35 cellular contexts compared by ENCODE assay signal in the genomic region with DNA sequence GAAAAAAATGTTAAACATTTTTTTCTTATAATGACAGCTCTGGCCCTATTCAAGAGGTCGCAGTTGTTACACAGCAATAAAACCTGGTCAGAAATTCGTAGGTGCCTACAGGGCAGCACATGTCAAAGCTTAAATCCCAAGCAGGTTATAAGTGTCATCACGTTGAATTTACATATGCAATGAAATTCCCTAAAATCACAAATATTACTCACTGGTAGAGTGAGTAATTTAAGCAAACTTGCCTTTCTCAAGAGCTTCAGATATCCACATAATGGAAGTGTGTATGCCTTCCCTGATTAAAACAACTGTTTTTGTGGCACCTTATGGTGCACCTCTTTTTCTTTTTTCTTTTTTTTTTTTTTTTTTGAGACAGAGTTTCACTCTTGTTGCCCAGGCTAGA.
"Had no signal": no experiment of that assay in that cellular context is flagged by ENCODE, and none has a peak within 500 bp of the region (broad histone marks: within the 10 kb centered on the region; RNA-seq: fewer than 3 reads in every experiment).

No MANE protein-coding gene starts in this region.

- H3K9me3 Mint-ChIP-seq: activated naive CD4-positive, alpha-beta T cell treated with anti-CD3 and anti-CD28 coated beads, Interleukin-2, amount 10 ng/mL, durations not matched to agents 7 days and 5 days; activated naive CD8-positive, alpha-beta T cell treated with anti-CD3 and anti-CD28 coated beads, Interleukin-2, amount 50 U/mL, for 24 hours; central memory CD8-positive, alpha-beta T cell had no signal

- H2AFZ ChIP-seq: PC-9 had no signal

- H3K27me3 ChIP-seq: brain microvascular endothelial cell, cardiac muscle cell, MG63, SJCRH30 had no signal

- H3K4me1 Mint-ChIP-seq: activated CD4-positive, alpha-beta memory T cell treated with anti-CD3 and anti-CD28 coated beads, Interleukin-2, amount 10 ng/mL, durations not matched to agents 7 days and 5 days; activated CD8-positive, alpha-beta memory T cell treated with anti-CD3 and anti-CD28 coated beads, Interleukin-2, amount 10 ng/mL, durations not matched to agents 7 days and 5 days; activated naive CD4-positive, alpha-beta T cell treated with anti-CD3 and anti-CD28 coated beads, Interleukin-2, amount 10 ng/mL, durations not matched to agents 7 days and 5 days had no signal

- ATAC-seq: activated CD8-positive, alpha-beta memory T cell treated with anti-CD3 and anti-CD28 coated beads, Interleukin-2, amount 10 ng/mL, durations not matched to agents 7 days and 5 days; activated naive CD8-positive, alpha-beta T cell treated with anti-CD3 and anti-CD28 coated beads, Interleukin-2, amount 50 U/mL, for 24 hours had no signal

- DNase-seq: activated CD4-positive, alpha-beta memory T cell treated with anti-CD3 and anti-CD28 coated beads, Interleukin-2, amount 10 ng/mL, durations not matched to agents 7 days and 5 days; activated CD4-positive, alpha-beta T cell treated with anti-CD3 and anti-CD28 coated beads for 1 hour; activated CD4-positive, alpha-beta T cell treated with anti-CD3 and anti-CD28 coated beads for 48 hours; activated CD4-positive, CD25-positive, alpha-beta regulatory T cell; activated CD8-positive, alpha-beta memory T cell treated with anti-CD3 and anti-CD28 coated beads for 24 hours; activated CD8-positive, alpha-beta memory T cell treated with anti-CD3 and anti-CD28 coated beads, Interleukin-2, amount 10 ng/mL, durations not matched to agents 7 days and 5 days; activated CD8-positive, alpha-beta memory T cell treated with anti-CD3 and anti-CD28 coated beads, Interleukin-2, amount 50 U/mL, for 48 hours; activated effector memory CD4-positive, alpha-beta T cell treated with Interleukin-2 at 50 U/mL for 16 hours; activated naive CD4-positive, alpha-beta T cell treated with anti-CD3 and anti-CD28 coated beads, Interleukin-2, amount 10 ng/mL, durations not matched to agents 7 days and 5 days; activated naive CD8-positive, alpha-beta T cell treated with anti-CD3 and anti-CD28 coated beads, Interleukin-2, amount 50 U/mL, for 24 hours; activated T-cell treated with anti-CD3 and anti-CD28 coated beads, Interleukin-2, amount 50 U/mL, for 48 hours; amniotic stem cell; aorta; brain microvascular endothelial cell; Kasumi-1; KG1; MG63; NCI-H1048; NCI-H1105 treated with DMSO at 0.1 percent for 48 hours; NCI-H1436 treated with DMSO at 0.1 percent for 48 hours; NCI-H1694 treated with DMSO at 0.1 percent for 48 hours; NCI-H2029; NCI-H345; NCI-H524 treated with DMSO at 0.1 percent for 48 hours; NK-92 treated with Interleukin-12 subunit alpha and Interleukin-12 subunit beta, amount 100 ng/mL, for 24 hours; PC-9; SHP77; SJCRH30; T1000; WERI-Rb-1 had no signal

- H3K4me2 ChIP-seq: PC-9 had no signal

- H3K27ac ChIP-seq: brain microvascular endothelial cell, cardiac muscle cell, PC-9, RWPE1, SJCRH30, SK-N-MC, WERI-Rb-1 had no signal

- H3K27ac Mint-ChIP-seq: activated CD4-positive, alpha-beta memory T cell treated with anti-CD3 and anti-CD28 coated beads, Interleukin-2, amount 10 ng/mL, durations not matched to agents 7 days and 5 days; activated CD8-positive, alpha-beta memory T cell treated with anti-CD3 and anti-CD28 coated beads, Interleukin-2, amount 10 ng/mL, durations not matched to agents 7 days and 5 days; activated naive CD4-positive, alpha-beta T cell treated with anti-CD3 and anti-CD28 coated beads, Interleukin-2, amount 10 ng/mL, durations not matched to agents 7 days and 5 days; activated naive CD8-positive, alpha-beta T cell had no signal

- H3K4me3 Mint-ChIP-seq: activated CD4-positive, alpha-beta memory T cell treated with anti-CD3 and anti-CD28 coated beads, Interleukin-2, amount 10 ng/mL, durations not matched to agents 7 days and 5 days; activated CD8-positive, alpha-beta memory T cell treated with anti-CD3 and anti-CD28 coated beads, Interleukin-2, amount 10 ng/mL, durations not matched to agents 7 days and 5 days; activated naive CD4-positive, alpha-beta T cell treated with anti-CD3 and anti-CD28 coated beads, Interleukin-2, amount 10 ng/mL, durations not matched to agents 7 days and 5 days; activated naive CD8-positive, alpha-beta T cell; activated naive CD8-positive, alpha-beta T cell treated with anti-CD3 and anti-CD28 coated beads, Interleukin-2, amount 50 U/mL, for 24 hours; central memory CD8-positive, alpha-beta T cell had no signal

- H3K36me3 ChIP-seq: brain microvascular endothelial cell, cardiac muscle cell, MG63, SJCRH30, WERI-Rb-1 had no signal

- H3K36me3 Mint-ChIP-seq: activated CD8-positive, alpha-beta memory T cell treated with anti-CD3 and anti-CD28 coated beads, Interleukin-2, amount 10 ng/mL, durations not matched to agents 7 days and 5 days; activated naive CD4-positive, alpha-beta T cell treated with anti-CD3 and anti-CD28 coated beads, Interleukin-2, amount 10 ng/mL, durations not matched to agents 7 days and 5 days had no signal

- H3K4me3 ChIP-seq: cardiac muscle cell, MG63, PC-9, SJCRH30, SK-N-MC had no signal
